Comparison of ENCODE assay signal across 9 cellular contexts in the genomic region with DNA sequence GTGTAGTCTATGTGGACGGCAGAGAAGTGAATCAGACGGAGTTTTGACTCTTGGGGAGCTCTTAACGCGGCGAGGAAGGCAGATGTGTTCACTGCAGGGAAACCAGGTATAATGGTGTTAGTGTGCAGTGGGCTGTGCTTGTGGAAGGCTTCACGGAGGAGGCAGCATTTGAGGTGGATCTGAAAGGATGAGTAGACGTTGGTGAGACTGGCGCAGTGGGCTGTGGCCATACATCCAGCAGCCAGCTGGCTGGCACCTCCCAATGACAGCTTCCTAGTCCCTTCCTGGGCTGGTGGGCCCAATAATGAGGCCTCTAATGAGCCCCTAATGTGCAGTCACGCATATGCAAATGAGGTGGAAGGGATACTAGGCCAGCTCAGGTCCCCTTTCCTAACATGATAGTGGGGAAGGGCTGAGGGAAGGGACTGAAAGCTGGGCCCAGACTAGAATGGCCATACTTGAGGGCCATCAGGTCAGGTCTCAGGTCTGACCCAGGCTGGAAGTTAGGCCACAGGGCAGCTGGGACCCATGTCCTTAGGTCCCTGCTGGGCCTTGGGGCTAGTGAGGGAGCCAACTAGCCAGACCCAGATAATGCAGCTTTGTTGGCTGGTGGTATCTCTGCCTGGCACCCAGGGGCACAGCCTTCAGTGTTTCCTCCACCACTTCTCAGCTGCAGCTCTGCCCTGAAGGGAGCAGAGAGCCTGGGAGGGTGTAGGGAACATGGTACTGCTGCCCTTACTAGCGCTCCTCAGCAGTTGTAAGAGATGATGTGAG. TPM values are rescaled to one million over a fixed set of nuclear protein-coding genes. Genes with fewer than 3 reads are reported as not detected.
DNase-seq lines count a peak whose midpoint lies in the region; FAIRE-seq and TF ChIP-seq lines count a peak whose summit lies in the region.
"Had no signal": no experiment of that assay in that cellular context is flagged by ENCODE, and none has a peak within 500 bp of the region (broad histone marks: within the 10 kb centered on the region; RNA-seq: fewer than 3 reads in every experiment).

No MANE protein-coding gene starts in this region.

- H3K4me3 ChIP-seq in ACC112 (ENCODE audit: low read depth, low read length) (peak overlapping the region; percentile 68; the same call in 1 of the 2 replicates), NB4 (ENCODE audit: low read depth, low read length) (peak overlapping the region; percentile 70), colonic mucosa (no peak overlapping the region), small intestine (ENCODE audit: low read depth in 1 of 2, low read length in 2 of 2) (no peak overlapping the region)

- H3K9ac ChIP-seq in colonic mucosa (ENCODE audit: low read depth in 2 of 2, low read length in 2 of 2) = peak overlapping the region; percentile 62 to 77

- TF ChIP-seq CTCF in NB4 (IDR thresholded peaks at IDR 0.05; ENCODE audit: low read depth, low read length) (no peak), colonic mucosa (IDR thresholded peaks at IDR 0.05) (no peak), neural crest cell (conservative IDR thresholded peaks at IDR 0.05) (no peak)

- WGBS in small intestine, 3 donors = 84 to 93% (median 89%) methylated on average over 10 of the region's 10 CpGs

- H3K27me3 Mint-ChIP-seq in neural crest cell (ENCODE audit: low read depth) = no peaks in the 10 kb centered on the region

- no peak for TF ChIP-seq POLR2A in NB4 (IDR thresholded peaks at IDR 0.05; ENCODE audit: extremely low read depth, insufficient read length)

- no peak for FAIRE-seq in small intestine (lab: Jason Lieb, UNC)

- no peaks in the 10 kb centered on the region for H3K27me3 ChIP-seq in ACC112 (ENCODE audit: insufficient read depth, low read length)
- H3K27me3 ChIP-seq in colonic mucosa = no peaks in the 10 kb centered on the region
- no peaks in the 10 kb centered on the region for H3K27me3 ChIP-seq in small intestine (ENCODE audit: control insufficient read depth in 2 of 2, insufficient read depth in 2 of 2, low read length in 2 of 2)

- peaks cover 7% of the 10 kb centered on the region for H3K36me3 Mint-ChIP-seq in neural crest cell (ENCODE audit: low read depth)

- peaks cover 66% of the 10 kb centered on the region for H3K4me1 Mint-ChIP-seq in neural crest cell

- H3K27ac Mint-ChIP-seq in neural crest cell (ENCODE audit: unreplicated experiment) = peak overlapping the region; percentile 5

- H2AFZ ChIP-seq in ACC112 (ENCODE audit: low read length, unreplicated experiment) = no peak overlapping the region

- DNase-seq in NB4 (ENCODE audit: low read depth) (no peak), colonic mucosa (no peak), neural crest cell (ENCODE audit: low read depth, low spot score) (no peak), DMS79 (lab: John Stamatoyannopoulos, UW) (no peak), cortex of kidney (lab: John Stamatoyannopoulos, UW) (no peak), small intestine (no peak), AML-193 (lab: John Stamatoyannopoulos, UW) (no peak)
- DNase-seq: NCI-H82 had no signal

- peaks cover 92% of the 10 kb centered on the region for H3K79me2 ChIP-seq in ACC112 (ENCODE audit: control insufficient read depth, insufficient read depth, low read length, unreplicated experiment)

- intact Hi-C loops in colonic mucosa (cut with DNase I) = loop anchor here (10.0 kb wide), 1 partner anchor 125 kb away; no protein-coding TSS in a partner anchor

- H3K27ac ChIP-seq in ACC112 (ENCODE audit: low read depth, low read length) (peak overlapping the region; percentile 79), colonic mucosa (peak overlapping the region; percentile 81), small intestine (ENCODE audit: low read depth in 1 of 2, low read length in 1 of 2) (peak overlapping the region in 1 of 2 donors; percentile 93)

- H3K9me3 ChIP-seq in colonic mucosa (no peaks in the 10 kb centered on the region), small intestine (ENCODE audit: control insufficient read depth, low read depth) (no peaks in the 10 kb centered on the region)

- H3K36me3 ChIP-seq in ACC112 (ENCODE audit: insufficient read depth, low read length) (no peaks in the 10 kb centered on the region), colonic mucosa (no peaks in the 10 kb centered on the region), small intestine (ENCODE audit: control insufficient read depth in 2 of 2, insufficient read depth in 2 of 2, low read length in 2 of 2) (no peaks in the 10 kb centered on the region)

- H3K4me3 Mint-ChIP-seq in neural crest cell = peak overlapping the region; percentile 91

- peaks cover 60% of the 10 kb centered on the region for H3K4me1 ChIP-seq in ACC112 (ENCODE audit: control insufficient read depth, insufficient read depth, low read length, unreplicated experiment)
- H3K4me1 ChIP-seq in colonic mucosa = peaks cover 19% of the 10 kb centered on the region
- H3K4me1 ChIP-seq in small intestine (ENCODE audit: control insufficient read depth in 2 of 2, insufficient read depth in 1 of 2, low read depth in 1 of 2, low read length in 1 of 2) = peaks cover 0 to 8% of the 10 kb centered on the region in 2 donors

- no peaks in the 10 kb centered on the region for H3K9me3 Mint-ChIP-seq in neural crest cell

RNA-seq across cellular contexts. Expression of a gene that starts 3.8 kb away (rescaled TPM):
- total RNA-seq in colonic mucosa (10 to 100 TPM; 37.7 to 50.0 TPM), neural crest cell (165 and 166 TPM in 2 replicates)
- polyA plus RNA-seq in small intestine = 10 to 100 TPM; 37.4 to 58.6 (median 47.9) TPM

RNA-seq across cellular contexts. Expression of a gene that starts 10.5 kb away (rescaled TPM):
- total RNA-seq in colonic mucosa = 10 to 100 TPM; 59.0 to 60.6 TPM
- 48.6 and 52.8 TPM in 2 replicates for total RNA-seq in neural crest cell
- 10 to 100 TPM; 70.7 to 90.5 (median 72.5) TPM for polyA plus RNA-seq in small intestine

RNA-seq across cellular contexts. Expression of a gene that starts 34.8 kb away (rescaled TPM):
- total RNA-seq in colonic mucosa = 1 to 10 TPM; 1.1 to 2.1 TPM
- total RNA-seq in neural crest cell = 0.09 TPM in 2 replicates
- polyA plus RNA-seq in small intestine = 1 to 10 TPM in 1 of 3 donors, under 1 TPM in 1, not detected in 1; 0.27 to 1.3 TPM

Comparison
In these comparisons a context has a peak if more than half of its experiments do, and no peak if none do; other contexts are left out.
1. H3K4me3 ChIP-seq: peak in ACC112 (single experiment) and NB4 (single experiment); none in colonic mucosa (single experiment) and small intestine (0 of 2).